Comparison of ENCODE assay signal across 8 cellular contexts in genomic region chr4:1683371-1683902, GRCh38. TPM values are rescaled to one million over a fixed set of nuclear protein-coding genes. Genes with fewer than 3 reads are reported as not detected.
A peak's percentile ranks its signal among the peaks of the same experiment; 100 is the strongest.
DNase-seq lines count a peak whose midpoint lies in the region; ATAC-seq, FAIRE-seq and TF ChIP-seq lines count a peak whose summit lies in the region.

No MANE protein-coding gene starts in this region.

- no peak overlapping the region for H2BK20ac ChIP-seq in H1 (ENCODE audit: low read length)

- H3K27ac ChIP-seq in H1 (ENCODE audit: low read depth, low read length) (no peak overlapping the region), thymus (ENCODE audit: low read depth) (peak overlapping the region; percentile 79)

- TF ChIP-seq CTCF in H1 (IDR thresholded peaks at IDR 0.05; ENCODE audit: control extremely low read depth in 1 of 3, insufficient read depth in 1 of 3, low read depth in 1 of 3, low read length in 3 of 3) (no peak), mesothelial cell of epicardium (IDR thresholded peaks at IDR 0.05; ENCODE audit: unreplicated experiment) (no peak)

- no peak overlapping the region for H2BK5ac ChIP-seq in H1 (ENCODE audit: low read depth, low read length)

- peak overlapping the region in 2 of 4 experiments; percentile 13 to 27; a peak in 3 of 7 replicates for H3K9ac ChIP-seq in H1 (replicated peaks in 1 of 4; ENCODE audit: extremely low read depth in 1 of 4, low read depth in 3 of 4, low read length in 3 of 4)

- H3K4me2 ChIP-seq in H1 (ENCODE audit: insufficient read depth in 1 of 2, low read depth in 2 of 2, low read length in 2 of 2), result peak overlapping the region; percentile 70 to 81

- no peak for TF ChIP-seq RAD21 in H1 (IDR thresholded peaks at IDR 0.05 in 1 of 2, conservative IDR thresholded peaks at IDR 0.05 in 1 of 2; ENCODE audit: low read depth in 2 of 2, low read length in 2 of 2)

- H3K79me2 ChIP-seq in H1 (ENCODE audit: control insufficient read depth in 1 of 2, insufficient read depth in 2 of 2, low read length in 2 of 2), result no peaks in the 10 kb centered on the region

- H3K27me3 ChIP-seq in H1 (replicated peaks in 1 of 4; ENCODE audit: control insufficient read depth in 3 of 4, extremely low read depth in 1 of 4, insufficient read depth in 3 of 4, low read length in 3 of 4), result peaks cover 11 to 17% (median 13%) of the 10 kb centered on the region in 4 experiments
- peaks cover 9% of the 10 kb centered on the region for H3K27me3 ChIP-seq in thymus (ENCODE audit: control insufficient read depth, insufficient read depth)

- H4K91ac ChIP-seq in H1 (replicated peaks; ENCODE audit: insufficient read length, low read length), result no peak overlapping the region

- H3K23me2 ChIP-seq in H1 (ENCODE audit: low read depth, low read length), result peaks cover 6% of the 10 kb centered on the region; the same call in 1 of the 2 replicates

- H2BK15ac ChIP-seq in H1 (ENCODE audit: low read length), result no peak overlapping the region

- no peaks in the 10 kb centered on the region for H3K36me3 ChIP-seq in H1 (ENCODE audit: control insufficient read depth in 2 of 4, insufficient read depth in 4 of 4, low read length in 3 of 4)
- no peaks in the 10 kb centered on the region for H3K36me3 ChIP-seq in thymus (ENCODE audit: control insufficient read depth, insufficient read depth)

- H3K4me3 ChIP-seq in H1 (ENCODE audit: extremely low read depth in 1 of 4, insufficient read depth in 2 of 4, low read depth in 3 of 4, low read length in 4 of 4) (peak overlapping the region; percentile 40 to 67 (median 48)), thymus (ENCODE audit: low read length) (peak overlapping the region; percentile 66)

- H2BK120ac ChIP-seq in H1 (replicated peaks; ENCODE audit: low read depth, low read length), result no peak overlapping the region

- no peak overlapping the region for H3K18ac ChIP-seq in H1 (ENCODE audit: extremely low read depth, low read length)

- H3K4me1 ChIP-seq in H1 (replicated peaks in 1 of 4; ENCODE audit: control insufficient read depth in 3 of 4, insufficient read depth in 4 of 4, low read length in 3 of 4) (peaks cover 3 to 6% (median 4%) of the 10 kb centered on the region in 4 experiments; a peak in 6 of 7 replicates), thymus (ENCODE audit: control insufficient read depth, insufficient read depth, low read length) (peaks cover 13% of the 10 kb centered on the region)

- no peak overlapping the region for H2BK12ac ChIP-seq in H1 (ENCODE audit: low read depth, low read length)

- ATAC-seq in HG02943 (IDR thresholded peaks at IDR 0.05; ENCODE audit: low read depth, unreplicated experiment) (peak; percentile 25), T-helper 17 cell (peak; percentile 6), HG02588 (IDR thresholded peaks at IDR 0.05; ENCODE audit: unreplicated experiment) (no peak)

- no peak for TF ChIP-seq POLR2A in H1 (IDR thresholded peaks at IDR 0.05; ENCODE audit: control extremely low read depth in 1 of 2, low read depth in 2 of 2, low read length in 2 of 2)

- H3K9me3 Mint-ChIP-seq in mesothelial cell of epicardium, result no peaks in the 10 kb centered on the region

- no peak overlapping the region for H3K4ac ChIP-seq in H1 (replicated peaks; ENCODE audit: insufficient read length, low read depth, low read length)

- peak overlapping the region; percentile 68; the same call in 1 of the 2 replicates for H4K8ac ChIP-seq in H1 (ENCODE audit: extremely low read depth, insufficient read depth, low read length)

- H2AK5ac ChIP-seq in H1 (ENCODE audit: low read depth, low read length), result no peak overlapping the region

- peak overlapping the region; percentile 17; the same call in 1 of the 2 replicates for H2AFZ ChIP-seq in H1 (ENCODE audit: low read length)

- CTCF ChIA-PET in H1 (lab: Charles Lee; ENCODE audit: partially characterized antibody), result interaction anchor here (0.6 to 4.3 kb wide), 5 partner anchors 10 to 280 kb away, joined by 3 to 30 read pairs (median 3); no protein-coding TSS in a partner anchor

- WGBS in H1 (ENCODE audit: extremely low coverage in 1 of 2, insufficient coverage in 1 of 2, insufficient read length in 1 of 2, insufficient replicate concordance in 2 of 2, low coverage in 1 of 2, low lambda C conversion rate in 2 of 2, missing lambda C conversion rate in 1 of 2), 2 experiments, result 25% methylated on average over 29 of the region's 30 CpGs; no CpG with 5 or more reads in 1 of the 2 experiments
- 4% methylated on average over 30 of the region's 30 CpGs for WGBS in thymus

- H3K9me3 ChIP-seq in T-helper 17 cell (ENCODE audit: control insufficient read depth, low read length, poor library complexity, severe bottlenecking) (no peaks in the 10 kb centered on the region), H1 (ENCODE audit: insufficient read depth in 2 of 2, low read depth in 1 of 2, low read length in 1 of 2) (no peaks in the 10 kb centered on the region), thymus (ENCODE audit: control insufficient read depth) (no peaks in the 10 kb centered on the region)

- H3K27ac Mint-ChIP-seq in T-helper 17 cell (peak overlapping the region; percentile 66), mesothelial cell of epicardium (peak overlapping the region; percentile 86)

- no peak overlapping the region for H4K5ac ChIP-seq in H1 (ENCODE audit: insufficient read length, low read depth, low read length)

- H3K23ac ChIP-seq in H1 (ENCODE audit: insufficient read length), result no peak overlapping the region

- H4K20me1 ChIP-seq in H1 (replicated peaks in 1 of 2; ENCODE audit: control insufficient read depth in 1 of 2, insufficient read depth in 2 of 2, low read length in 2 of 2), result peaks cover 0 to 5% of the 10 kb centered on the region in 2 experiments

- H3K4me3 Mint-ChIP-seq in T-helper 17 cell, result peak overlapping the region; percentile 89
- peak overlapping the region; percentile 74 for H3K4me3 Mint-ChIP-seq in mesothelial cell of epicardium

- H3K36me3 Mint-ChIP-seq in T-helper 17 cell (ENCODE audit: low read depth) (no peaks in the 10 kb centered on the region), mesothelial cell of epicardium (no peaks in the 10 kb centered on the region)

- H3K4me1 Mint-ChIP-seq in T-helper 17 cell (peaks cover 9% of the 10 kb centered on the region), mesothelial cell of epicardium (peaks cover 10% of the 10 kb centered on the region)

- no peak for TF ChIP-seq EP300 in H1 (IDR thresholded peaks at IDR 0.05; ENCODE audit: borderline replicate concordance in 1 of 2, low read depth in 2 of 2, low read length in 2 of 2)

- no peaks in the 10 kb centered on the region for H3K27me3 Mint-ChIP-seq in T-helper 17 cell
- H3K27me3 Mint-ChIP-seq in mesothelial cell of epicardium (ENCODE audit: low read depth), result no peaks in the 10 kb centered on the region

- no peaks in the 10 kb centered on the region for H3K79me1 ChIP-seq in H1 (ENCODE audit: low read depth, low read length)

- POLR2A ChIA-PET in H1 (lab: Charles Lee; ENCODE audit: partially characterized antibody), result interaction anchor here (1.0 kb wide), 1 partner anchor 12 kb away, joined by 3 read pairs; no protein-coding TSS in a partner anchor

- no peak for FAIRE-seq in H1 (lab: Jason Lieb, UNC)

- H3K56ac ChIP-seq in H1 (replicated peaks; ENCODE audit: insufficient read length, low read depth, low read length), result no peak overlapping the region

- DNase-seq in GM04504 (ENCODE audit: low read depth) (peak; percentile 67), T-helper 17 cell (no peak), H1 (ENCODE audit: low read depth in 1 of 2, low spot score in 2 of 2) (no peak), mesothelial cell of epicardium (ENCODE audit: low spot score in 2 of 2, unreplicated experiment in 2 of 2) (peak in 1 of 2 experiments; percentile 65), NCI-H187 (lab: John Stamatoyannopoulos, UW) (no peak)

- no peak overlapping the region for H3K14ac ChIP-seq in H1 (ENCODE audit: insufficient read length)

RNA-seq across cellular contexts. Expression of gene FAM53A, which starts 0.7 kb away (rescaled TPM):
- 1 to 10 TPM; 2.4 to 3.1 TPM for total RNA-seq in T-helper 17 cell
- total RNA-seq in H1 (2021; fragmentation: NEBNext Ultra II Directional; extraction: Animal tissue kit (Norgen Biotek cat#: 25700)), result 2.0 and 2.8 TPM in 2 replicates
- polyA plus RNA-seq in H1 (2011; rRNA removed), result 1.9 and 2.5 TPM in 2 replicates
- 2.2 TPM for polyA plus RNA-seq in H1 (2011; cell fraction: cytosol; rRNA removed)
- polyA plus RNA-seq in H1 (2011; cell fraction: nucleus; rRNA removed), result 3.8 TPM
- 0.57 to 2.2 TPM (median 1.6 TPM) in 4 replicates for polyA plus RNA-seq in H1 (2012, experiment 1 of 2)
- 1.1 TPM for polyA plus RNA-seq in H1 (2012, experiment 2 of 2)
- polyA plus RNA-seq in H1 (2013, experiment 1 of 2), result 1.4 TPM
- 1.1 TPM for polyA plus RNA-seq in H1 (2013, experiment 2 of 2)
- polyA minus RNA-seq in H1 (2011; rRNA and poly(A)+ RNA removed), result 3.3 and 3.7 TPM in 2 replicates
- polyA minus RNA-seq in H1 (2011; cell fraction: cytosol; rRNA and poly(A)+ RNA removed), result 1.3 TPM
- polyA minus RNA-seq in H1 (2011; cell fraction: nucleus; rRNA and poly(A)+ RNA removed), result 2.3 TPM
- 7.2 to 10.5 TPM (median 7.6 TPM) in 3 replicates for total RNA-seq in mesothelial cell of epicardium
- 2.0 TPM for polyA plus RNA-seq in thymus

RNA-seq across cellular contexts. Expression of gene SLBP, which starts 28.7 kb away (rescaled TPM):
- total RNA-seq in T-helper 17 cell (10 to 100 TPM; 24.9 to 36.0 TPM), mesothelial cell of epicardium (45.8 to 50.6 TPM (median 49.8 TPM) in 3 replicates)
- 45.1 and 49.0 TPM in 2 replicates for total RNA-seq in H1 (2021; fragmentation: NEBNext Ultra II Directional; extraction: Animal tissue kit (Norgen Biotek cat#: 25700))
- polyA plus RNA-seq in H1 (2011; rRNA removed) (24.6 and 44.1 TPM in 2 replicates), thymus (53.1 TPM)
- 41.5 TPM for polyA plus RNA-seq in H1 (2011; cell fraction: cytosol; rRNA removed)
- 18.5 TPM for polyA plus RNA-seq in H1 (2011; cell fraction: nucleus; rRNA removed)
- 36.4 to 63.8 TPM (median 38.7 TPM) in 4 replicates for polyA plus RNA-seq in H1 (2012, experiment 1 of 2)
- polyA plus RNA-seq in H1 (2012, experiment 2 of 2), result 16.6 TPM
- polyA plus RNA-seq in H1 (2013, experiment 1 of 2), result 38.1 TPM
- 38.5 TPM for polyA plus RNA-seq in H1 (2013, experiment 2 of 2)
- polyA minus RNA-seq in H1 (2011; rRNA and poly(A)+ RNA removed), result 19.4 and 22.8 TPM in 2 replicates
- polyA minus RNA-seq in H1 (2011; cell fraction: cytosol; rRNA and poly(A)+ RNA removed), result 29.6 TPM
- polyA minus RNA-seq in H1 (2011; cell fraction: nucleus; rRNA and poly(A)+ RNA removed), result 13.3 TPM

RNA-seq across cellular contexts. Expression of gene TMEM129, which starts 37.7 kb away (rescaled TPM):
- 10 to 100 TPM; 18.4 to 18.5 TPM for total RNA-seq in T-helper 17 cell
- total RNA-seq in H1 (2021; fragmentation: NEBNext Ultra II Directional; extraction: Animal tissue kit (Norgen Biotek cat#: 25700)), result 28.5 and 31.5 TPM in 2 replicates
- 58.7 and 89.1 TPM in 2 replicates for polyA plus RNA-seq in H1 (2011; rRNA removed)
- 56.3 TPM for polyA plus RNA-seq in H1 (2011; cell fraction: cytosol; rRNA removed)
- polyA plus RNA-seq in H1 (2011; cell fraction: nucleus; rRNA removed), result 148 TPM
- 20.4 to 36.0 TPM (median 32.1 TPM) in 4 replicates for polyA plus RNA-seq in H1 (2012, experiment 1 of 2)
- 25.8 TPM for polyA plus RNA-seq in H1 (2012, experiment 2 of 2)
- polyA plus RNA-seq in H1 (2013, experiment 1 of 2), result 24.7 TPM
- 26.9 TPM for polyA plus RNA-seq in H1 (2013, experiment 2 of 2)
- 16.4 and 19.6 TPM in 2 replicates for polyA minus RNA-seq in H1 (2011; rRNA and poly(A)+ RNA removed)
- polyA minus RNA-seq in H1 (2011; cell fraction: cytosol; rRNA and poly(A)+ RNA removed), result 25.7 TPM
- 30.7 TPM for polyA minus RNA-seq in H1 (2011; cell fraction: nucleus; rRNA and poly(A)+ RNA removed)
- total RNA-seq in mesothelial cell of epicardium, result 36.0 to 37.8 TPM (median 37.3 TPM) in 3 replicates
- polyA plus RNA-seq in thymus, result 23.2 TPM

RNA-seq across cellular contexts. Expression of gene TACC3, which starts 37.9 kb away (rescaled TPM):
- total RNA-seq in T-helper 17 cell (10 to 100 TPM; 73.4 to 91.8 TPM), mesothelial cell of epicardium (38.9 to 45.3 TPM (median 44.4 TPM) in 3 replicates)
- 147 and 148 TPM in 2 replicates for total RNA-seq in H1 (2021; fragmentation: NEBNext Ultra II Directional; extraction: Animal tissue kit (Norgen Biotek cat#: 25700))
- polyA plus RNA-seq in H1 (2011; rRNA removed) (73.8 and 113 TPM in 2 replicates), thymus (46.7 TPM)
- 93.2 TPM for polyA plus RNA-seq in H1 (2011; cell fraction: cytosol; rRNA removed)
- 159 TPM for polyA plus RNA-seq in H1 (2011; cell fraction: nucleus; rRNA removed)
- 127 to 150 TPM (median 147 TPM) in 4 replicates for polyA plus RNA-seq in H1 (2012, experiment 1 of 2)
- 102 TPM for polyA plus RNA-seq in H1 (2012, experiment 2 of 2)
- polyA plus RNA-seq in H1 (2013, experiment 1 of 2), result 103 TPM
- 92.2 TPM for polyA plus RNA-seq in H1 (2013, experiment 2 of 2)
- polyA minus RNA-seq in H1 (2011; rRNA and poly(A)+ RNA removed), result 22.0 and 36.9 TPM in 2 replicates
- 57.8 TPM for polyA minus RNA-seq in H1 (2011; cell fraction: cytosol; rRNA and poly(A)+ RNA removed)
- 46.0 TPM for polyA minus RNA-seq in H1 (2011; cell fraction: nucleus; rRNA and poly(A)+ RNA removed)
